In the genomic region with DNA sequence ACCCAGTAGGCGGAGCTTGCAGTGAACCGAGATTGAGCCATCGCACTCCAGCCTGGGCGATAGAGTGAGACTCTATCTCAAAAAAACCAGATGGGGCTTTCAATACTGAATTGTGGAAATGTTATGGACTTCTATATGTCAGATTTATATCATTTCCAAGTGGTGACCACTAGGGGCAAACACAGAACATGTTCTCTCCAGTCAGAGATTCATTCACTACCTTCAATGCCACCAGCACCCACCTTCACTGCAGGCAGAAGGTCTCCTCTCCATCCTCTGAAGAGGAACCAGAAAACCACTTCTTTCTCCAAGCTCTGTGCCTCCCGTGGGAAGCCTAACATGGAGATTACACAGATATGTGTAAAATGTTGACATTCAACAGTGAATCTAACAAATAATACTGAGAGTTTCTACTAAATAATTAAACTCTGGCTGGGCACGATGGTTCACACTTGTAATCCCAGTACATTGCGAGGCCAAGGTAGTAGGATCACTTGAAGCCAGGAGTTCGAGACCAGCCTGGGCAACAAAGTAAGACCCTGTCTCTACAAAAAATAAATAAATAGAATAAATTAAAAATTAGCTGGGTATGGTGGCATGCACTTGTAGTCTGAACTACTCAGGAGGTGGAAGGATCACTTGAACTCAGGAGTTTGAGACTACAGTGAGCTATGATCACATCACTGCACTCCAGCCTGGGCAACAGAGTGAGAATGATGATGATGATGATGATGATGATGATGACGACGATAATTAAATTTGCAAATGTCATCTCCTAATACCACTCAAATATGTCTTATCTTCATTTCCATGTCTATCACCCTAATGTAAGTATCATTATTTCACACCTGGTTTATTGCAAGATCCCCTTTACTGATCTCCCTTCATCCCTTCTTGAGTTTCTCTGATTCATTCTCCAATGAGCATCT, we compare ENCODE assay signal across 8 cellular contexts.
DNase-seq lines count a peak whose midpoint lies in the region; ATAC-seq and TF ChIP-seq lines count a peak whose summit lies in the region.

No MANE protein-coding gene starts in this region.

- H3F3A ChIP-seq in smooth muscle cell (ENCODE audit: low read depth): no peaks in the 10 kb centered on the region

- no peak overlapping the region for H3K4me3 Mint-ChIP-seq in Calu3 (ENCODE audit: low read depth, unreplicated experiment)

- H3K27ac Mint-ChIP-seq in Calu3 (ENCODE audit: unreplicated experiment): no peak overlapping the region

- no peak overlapping the region for H3K4me2 ChIP-seq in smooth muscle cell

- intact Hi-C loops in Calu3 (cut with micrococcal nuclease; ENCODE audit: unreplicated experiment) (no loop called here), colonic mucosa (cut with DNase I) (no loop called here)

- H3K36me3 ChIP-seq in colonic mucosa (no peaks in the 10 kb centered on the region), smooth muscle cell (ENCODE audit: low read depth) (no peaks in the 10 kb centered on the region)

- no peaks in the 10 kb centered on the region for H3K79me2 ChIP-seq in smooth muscle cell (ENCODE audit: low read depth)

- no TSS peak for BruUV-seq in Calu3 (replicated peaks; lab: Mats Ljungman, UMichigan)

- CTCF ChIA-PET in Calu3 (lab: Charles Lee): no interaction called here

- H4K20me1 ChIP-seq in smooth muscle cell (ENCODE audit: low read depth): no peaks in the 10 kb centered on the region

- DNase-seq in Calu3: peak; percentile 36
- peak; percentile 71 for DNase-seq in NAMALWA (ENCODE audit: low spot score)
- DNase-seq in colonic mucosa: no peak
- DNase-seq in smooth muscle cell (lab: John Stamatoyannopoulos, UW; ENCODE audit: unreplicated experiment): no peak
- DNase-seq in hippocampal formation (lab: John Stamatoyannopoulos, UW): no peak

- WGBS in smooth muscle cell (ENCODE audit: low lambda C conversion rate): 92% methylated on average over 10 of the region's 10 CpGs

- H3K9me3 ChIP-seq in colonic mucosa (no peaks in the 10 kb centered on the region), smooth muscle cell (replicated peaks; ENCODE audit: low read depth) (no peaks in the 10 kb centered on the region)

- no peak overlapping the region for H3K4me3 ChIP-seq in colonic mucosa
- H3K4me3 ChIP-seq in smooth muscle cell: no peak overlapping the region

- no peaks in the 10 kb centered on the region for H3K4me1 Mint-ChIP-seq in Calu3 (ENCODE audit: low read depth, unreplicated experiment)

- no peak overlapping the region for H3K9ac ChIP-seq in colonic mucosa (ENCODE audit: low read depth in 2 of 2, low read length in 2 of 2)
- H3K9ac ChIP-seq in smooth muscle cell (ENCODE audit: low read depth): no peak overlapping the region

- no peaks in the 10 kb centered on the region for H3K36me3 Mint-ChIP-seq in Calu3 (ENCODE audit: insufficient read depth, unreplicated experiment)

- no peaks in the 10 kb centered on the region for H3K27me3 Mint-ChIP-seq in Calu3 (ENCODE audit: unreplicated experiment)

- H3K27ac ChIP-seq in colonic mucosa (no peak overlapping the region), smooth muscle cell (ENCODE audit: low read depth) (no peak overlapping the region)

- ATAC-seq in GM19438 (IDR thresholded peaks at IDR 0.05; ENCODE audit: low read depth, unreplicated experiment): peak; percentile 47
- no peak for ATAC-seq in HG03108 (IDR thresholded peaks at IDR 0.05; ENCODE audit: unreplicated experiment)
- ATAC-seq in HG02678 (IDR thresholded peaks at IDR 0.05; ENCODE audit: unreplicated experiment): no peak

- H3K27me3 ChIP-seq in colonic mucosa: no peaks in the 10 kb centered on the region
- no peaks in the 10 kb centered on the region for H3K27me3 ChIP-seq in smooth muscle cell (ENCODE audit: low read depth)

- H3K9me3 Mint-ChIP-seq in Calu3 (ENCODE audit: low read depth, unreplicated experiment): no peaks in the 10 kb centered on the region

- no peak overlapping the region for H2AFZ ChIP-seq in smooth muscle cell (ENCODE audit: low read depth)

- TF ChIP-seq CTCF in Calu3 (IDR thresholded peaks at IDR 0.05; ENCODE audit: unreplicated experiment): peak; percentile 24
- peak; percentile 34 for TF ChIP-seq CTCF in colonic mucosa (IDR thresholded peaks at IDR 0.05)
- peak; percentile 30 for TF ChIP-seq CTCF in smooth muscle cell (IDR thresholded peaks at IDR 0.05; ENCODE audit: borderline replicate concordance, insufficient read depth, poor library complexity, severe bottlenecking)

- no peaks in the 10 kb centered on the region for H3K4me1 ChIP-seq in colonic mucosa
- no peaks in the 10 kb centered on the region for H3K4me1 ChIP-seq in smooth muscle cell (ENCODE audit: low read depth)

Comparison
In these comparisons a context has a peak if more than half of its experiments do, and no peak if none do; other contexts are left out.
1. DNase-seq: peak in Calu3 (single experiment) and NAMALWA (single experiment); none in colonic mucosa (single experiment), smooth muscle cell (single experiment) and hippocampal formation (0 of 2).
2. Peak in every context shown above with its lines, with median percentiles within 50 percentile points of each other: CTCF ChIP-seq.